16 cellular contexts compared by ENCODE assay signal in genomic region chr6:131955192-131955591, GRCh38. TPM values are rescaled to one million over a fixed set of nuclear protein-coding genes. Genes with fewer than 3 reads are reported as not detected.
A peak's percentile ranks its signal among the peaks of the same experiment; 100 is the strongest.
DNase-seq lines count a peak whose midpoint lies in the region; ATAC-seq, FAIRE-seq and TF ChIP-seq lines count a peak whose summit lies in the region.
"Had no signal": no experiment of that assay in that cellular context is flagged by ENCODE, and none has a peak within 500 bp of the region (broad histone marks: within the 10 kb centered on the region; RNA-seq: fewer than 3 reads in every experiment).

No MANE protein-coding gene starts in this region.

- TF ChIP-seq CTCF in HepG2 (CRISPR knock-in tag; IDR thresholded peaks at IDR 0.05) (no peak), right lobe of liver (IDR thresholded peaks at IDR 0.05) (no peak), fibroblast of villous mesenchyme (IDR thresholded peaks at IDR 0.05; ENCODE audit: insufficient read depth, low read depth, low read length) (no peak)

- H3K18ac ChIP-seq in trophoblast cell (ENCODE audit: low read length) = no peak overlapping the region

- H3K27ac ChIP-seq in HepG2 (ENCODE audit: extremely low read length, insufficient read depth, low read length) = peak overlapping the region; percentile 10
- peak overlapping the region in 1 of 3 donors; percentile 13 for H3K27ac ChIP-seq in right lobe of liver
- no peak overlapping the region for H3K27ac ChIP-seq in trophoblast cell (ENCODE audit: low read depth, low read length)

- TF ChIP-seq POLR2A in HepG2 (IDR thresholded peaks at IDR 0.05; ENCODE audit: insufficient read depth in 1 of 2, low read depth in 2 of 2, low read length in 2 of 2) (no peak), right lobe of liver (IDR thresholded peaks at IDR 0.05) (no peak)

- H3K9me3 ChIP-seq in HepG2 (ENCODE audit: low read length) = no peaks in the 10 kb centered on the region
- no peaks in the 10 kb centered on the region for H3K9me3 ChIP-seq in right lobe of liver
- H3K9me3 ChIP-seq in trophoblast cell (ENCODE audit: insufficient read depth, low read depth, low read length) = no peaks in the 10 kb centered on the region

- peaks cover 0 to 2% of the 10 kb centered on the region in 2 experiments; a peak in 1 of 5 replicates for H3K27me3 ChIP-seq in HepG2 (ENCODE audit: control insufficient read depth in 1 of 2, insufficient read depth in 2 of 2, low read length in 2 of 2)
- no peaks in the 10 kb centered on the region for H3K27me3 ChIP-seq in right lobe of liver
- no peaks in the 10 kb centered on the region for H3K27me3 ChIP-seq in trophoblast cell (ENCODE audit: insufficient read depth, low read length)

- H2BK12ac ChIP-seq in trophoblast cell (ENCODE audit: low read length) = no peak overlapping the region

- H4K8ac ChIP-seq in trophoblast cell (ENCODE audit: low read depth, low read length) = no peak overlapping the region

- H4K20me1 ChIP-seq in HepG2 (ENCODE audit: insufficient read depth, low read length) = peaks cover 5% of the 10 kb centered on the region

- H2AFZ ChIP-seq in HepG2 (ENCODE audit: low read length) = no peak overlapping the region
- H2AFZ ChIP-seq in trophoblast cell (ENCODE audit: insufficient read depth, low read length, poor library complexity) = no peak overlapping the region

- H3K14ac ChIP-seq in trophoblast cell (ENCODE audit: low read length) = no peak overlapping the region

- H3K9ac ChIP-seq in HepG2 (ENCODE audit: insufficient read depth, low read depth, low read length) = no peak overlapping the region
- H3K9ac ChIP-seq in trophoblast cell (ENCODE audit: low read length) = no peak overlapping the region

- no peak overlapping the region for H2AK5ac ChIP-seq in trophoblast cell (ENCODE audit: low read length)

- in situ Hi-C loops in HepG2 (cut with HindIII; ENCODE audit: extremely low pct_ligation_motif_present, low pct_unique_long_range_greater_than_20kb) = loop anchor here (10.0 kb wide), 1 partner anchor 210 kb away; no protein-coding TSS in a partner anchor

- no peak overlapping the region for H3K4me3 ChIP-seq in HepG2 (replicated peaks in 1 of 3; ENCODE audit: insufficient read depth in 1 of 3, low read depth in 2 of 3, low read length in 3 of 3)
- H3K4me3 ChIP-seq in right lobe of liver = no peak overlapping the region
- H3K4me3 ChIP-seq in fibroblast of villous mesenchyme (ENCODE audit: low read depth, low read length) = no peak overlapping the region
- no peak overlapping the region for H3K4me3 ChIP-seq in trophoblast cell (ENCODE audit: low read depth, low read length)

- intact Hi-C loops in HepG2 (cut with micrococcal nuclease; ENCODE audit: unreplicated experiment) (loop anchor here (10.0 kb wide), 1 partner anchor 860 kb away; the partner anchor contains the start of gene RPS12), right lobe of liver (cut with DNase I) (no loop called here)

- TF ChIP-seq EP300 in HepG2 (IDR thresholded peaks at IDR 0.05; ENCODE audit: low read depth in 2 of 2, low read length in 2 of 2) (peak in 1 of 2 experiments; percentile 36; a peak in 1 of 4 replicates), HepG2 (CRISPR knock-in tag; IDR thresholded peaks at IDR 0.05; ENCODE audit: borderline replicate concordance) (no peak)

- ATAC-seq in HepG2 (no peak), right lobe of liver (no peak), HG03432 (IDR thresholded peaks at IDR 0.05; ENCODE audit: unreplicated experiment) (no peak)
- ATAC-seq: activated CD8-positive, alpha-beta memory T cell treated with anti-CD3 and anti-CD28 coated beads, Interleukin-2, amount 10 ng/mL, durations not matched to agents 7 days and 5 days; effector memory CD8-positive, alpha-beta T cell had no signal

- no peak for TF ChIP-seq RAD21 in HepG2 (CRISPR knock-in tag; IDR thresholded peaks at IDR 0.05)

- no peak overlapping the region for H2BK5ac ChIP-seq in trophoblast cell (ENCODE audit: low read depth, low read length, poor library complexity)

- H3K4me1 ChIP-seq in HepG2 (ENCODE audit: insufficient read depth, low read length) (peaks cover 86% of the 10 kb centered on the region), right lobe of liver (peaks cover 0 to 21% (median 9%) of the 10 kb centered on the region in 4 donors), trophoblast cell (ENCODE audit: control insufficient read depth in 1 of 2, insufficient read depth in 2 of 2, low read length in 2 of 2) (peaks cover 3 to 9% of the 10 kb centered on the region in 2 experiments)

- FAIRE-seq in HepG2 (lab: Jason Lieb, UNC) = no peak
- FAIRE-seq: GM18507, GM19239, kidney had no signal

- BruUV-seq in HepG2 (replicated peaks; lab: Mats Ljungman, UMichigan) = no TSS peak

- 72% methylated on average over 6 of the region's 6 CpGs for WGBS in HepG2 (ENCODE audit: low lambda C conversion rate)
- 70% methylated on average over 6 of the region's 6 CpGs for WGBS in right lobe of liver (ENCODE audit: insufficient coverage, low coverage, low lambda C conversion rate, missing lambda C conversion rate)
- no CpG with 5 or more reads among the region's 6 CpGs for WGBS in trophoblast cell (ENCODE audit: extremely low coverage, insufficient coverage, insufficient read length)

- H3K23ac ChIP-seq in trophoblast cell (ENCODE audit: low read length) = no peak overlapping the region

- peaks cover 11% of the 10 kb centered on the region for H3K79me1 ChIP-seq in trophoblast cell (ENCODE audit: low read length)

- no peak overlapping the region for H4K12ac ChIP-seq in trophoblast cell (ENCODE audit: low read depth, low read length)

- H3K4me2 ChIP-seq in HepG2 (ENCODE audit: low read depth, low read length) (no peak overlapping the region), trophoblast cell (ENCODE audit: low read length) (no peak overlapping the region)

- peaks cover 7% of the 10 kb centered on the region for H3K79me2 ChIP-seq in HepG2 (ENCODE audit: insufficient read depth, low read length)
- H3K79me2 ChIP-seq in trophoblast cell (ENCODE audit: control insufficient read depth, insufficient read depth, low read length, poor library complexity) = peaks cover 5% of the 10 kb centered on the region

- DNase-seq in HepG2 (ENCODE audit: low spot score) (no peak), right lobe of liver (no peak), fibroblast of villous mesenchyme (ENCODE audit: low read depth) (peak; percentile 44), trophoblast cell (no peak), COLO668 (lab: John Stamatoyannopoulos, UW; ENCODE audit: unreplicated experiment) (no peak), dermis blood vessel endothelial cell (no peak), SIG-M5 (lab: John Stamatoyannopoulos, UW) (no peak)
- DNase-seq: activated CD8-positive, alpha-beta memory T cell treated with anti-CD3 and anti-CD28 coated beads, Interleukin-2, amount 10 ng/mL, durations not matched to agents 7 days and 5 days; effector memory CD8-positive, alpha-beta T cell; kidney; naive B cell; NCI-H1092 treated with DMSO at 0.1 percent for 48 hours; NCI-H345 had no signal

- H3K36me3 ChIP-seq in HepG2 (replicated peaks in 1 of 2; ENCODE audit: control insufficient read depth in 1 of 2, insufficient read depth in 2 of 2, low read length in 2 of 2) (peaks cover under 1 to 2% of the 10 kb centered on the region in 2 experiments; a peak in 3 of 5 replicates), right lobe of liver (no peaks in the 10 kb centered on the region), trophoblast cell (ENCODE audit: control insufficient read depth in 1 of 2, insufficient read depth in 2 of 2, low read length in 2 of 2) (peaks cover 0 to 2% of the 10 kb centered on the region in 2 experiments)

- POLR2A ChIA-PET in HepG2 (lab: Yijun Ruan, JAX) = interaction anchor here (0.7 to 1.4 kb wide), 3 partner anchors 9 to 26 kb away, joined by 3 to 6 read pairs (median 4); no protein-coding TSS in a partner anchor

- H4K91ac ChIP-seq in trophoblast cell (ENCODE audit: low read depth, low read length) = no peak overlapping the region

- CTCF ChIA-PET in HepG2 (lab: Yijun Ruan, JAX; ENCODE audit: low intra/inter-chr PET ratio, low total read pairs) = interaction anchor here (1.3 kb wide), 1 partner anchor 31 kb away, joined by 3 read pairs; no protein-coding TSS in a partner anchor

- H2BK120ac ChIP-seq in trophoblast cell (ENCODE audit: insufficient read depth, low read length, poor library complexity) = peak overlapping the region; percentile 63

- no peak overlapping the region for H3K4ac ChIP-seq in trophoblast cell (ENCODE audit: low read depth, low read length)

RNA-seq across cellular contexts. Expression of gene CCN2, which starts 4.0 kb away (rescaled TPM):
- 29.6 and 34.7 TPM in 2 replicates for total RNA-seq in HepG2 (2016; rRNA removed; fragmentation: Illumina TruSeq; extraction: Trizol)
- total RNA-seq in HepG2 (2016; cell fraction: cytosol; rRNA removed; fragmentation: Illumina TruSeq; extraction: Trizol; ENCODE audit: low read depth) = 7.2 and 7.8 TPM in 2 replicates
- 27.0 and 36.5 TPM in 2 replicates for total RNA-seq in HepG2 (2016; cell fraction: insoluble cytoplasmic fraction; rRNA removed; fragmentation: Illumina TruSeq; extraction: Trizol)
- total RNA-seq in HepG2 (2016; cell fraction: membrane; rRNA removed; fragmentation: Illumina TruSeq; extraction: Trizol) = 29.3 and 34.9 TPM in 2 replicates
- total RNA-seq in HepG2 (2016; cell fraction: nucleus; rRNA removed; fragmentation: Illumina TruSeq; extraction: Trizol) = 91.2 and 104 TPM in 2 replicates
- polyA plus RNA-seq in HepG2 (2011; rRNA removed) = 316 and 375 TPM in 2 replicates
- polyA plus RNA-seq in HepG2 (2011; cell fraction: cytosol; rRNA removed) = 191 and 283 TPM in 2 replicates
- polyA plus RNA-seq in HepG2 (2011; cell fraction: nucleus; rRNA removed) = 458 and 601 TPM in 2 replicates
- polyA plus RNA-seq in HepG2 (2012) = 765 and 789 TPM in 2 replicates
- polyA plus RNA-seq in HepG2 (2016; cell fraction: cytosol; fragmentation: Illumina TruSeq; extraction: Trizol; ENCODE audit: low read depth) = 7.8 and 8.0 TPM in 2 replicates
- polyA plus RNA-seq in HepG2 (2016; cell fraction: insoluble cytoplasmic fraction; fragmentation: Illumina TruSeq; extraction: Trizol; ENCODE audit: low read depth) = 36.0 and 46.4 TPM in 2 replicates
- 18.5 and 20.3 TPM in 2 replicates for polyA plus RNA-seq in HepG2 (2016; cell fraction: membrane; fragmentation: Illumina TruSeq; extraction: Trizol; ENCODE audit: low read depth)
- 252 and 258 TPM in 2 replicates for polyA plus RNA-seq in HepG2 (2016; cell fraction: nucleus; fragmentation: Illumina TruSeq; extraction: Trizol; ENCODE audit: insufficient read depth, low read depth)
- 0.21 and 276 TPM in 2 replicates for polyA minus RNA-seq in HepG2 (2011; rRNA and poly(A)+ RNA removed; ENCODE audit: low replicate concordance)
- 404 and 475 TPM in 2 replicates for polyA minus RNA-seq in HepG2 (2011; cell fraction: cytosol; rRNA and poly(A)+ RNA removed)
- polyA minus RNA-seq in HepG2 (2011; cell fraction: nucleus; rRNA and poly(A)+ RNA removed) = 171 and 228 TPM in 2 replicates
- 10 to 100 TPM in 5 of 6 experiments, 1 to 10 TPM in 1; 3.4 to 82.9 (median 54.3) TPM for total RNA-seq in right lobe of liver
- 177 and 217 TPM in 2 replicates for total RNA-seq in fibroblast of villous mesenchyme
- 48.1 and 53.3 TPM in 2 replicates for polyA plus RNA-seq in trophoblast cell (2013)
- 773 and 867 TPM in 2 replicates for total RNA-seq in dermis blood vessel endothelial cell
- total RNA-seq: activated CD8-positive, alpha-beta memory T cell treated with anti-CD3 and anti-CD28 coated beads, Interleukin-2, amount 10 ng/mL, durations not matched to agents 7 days and 5 days had no signal
